Comparison of ENCODE assay signal across 18 cellular contexts in the genomic region with DNA sequence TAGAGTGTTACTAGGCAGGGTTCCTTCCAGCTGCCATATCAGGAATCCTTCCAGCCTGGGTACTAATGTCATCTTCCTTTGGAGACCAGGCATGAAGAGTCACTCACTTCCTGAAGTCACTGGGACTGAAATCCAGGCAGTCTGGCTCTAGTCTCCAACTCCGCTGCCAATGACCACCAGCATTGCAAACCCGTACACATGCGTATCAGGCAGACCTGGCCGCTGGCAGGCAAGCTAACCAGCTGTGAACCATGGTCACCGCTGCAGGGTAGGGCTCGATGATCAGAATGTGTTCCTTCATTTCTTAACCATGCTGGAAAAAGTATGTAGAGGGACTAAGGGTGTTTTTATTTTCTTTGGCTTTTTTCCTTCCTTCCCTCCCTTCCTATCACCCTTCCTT.
"Had no signal": no experiment of that assay in that cellular context is flagged by ENCODE, and none has a peak within 500 bp of the region (broad histone marks: within the 10 kb centered on the region; RNA-seq: fewer than 3 reads in every experiment).

No MANE protein-coding gene starts in this region.

- H3K27ac Mint-ChIP-seq: activated naive CD4-positive, alpha-beta T cell treated with anti-CD3 and anti-CD28 coated beads, Interleukin-2, amount 10 ng/mL, durations not matched to agents 7 days and 5 days had no signal

- H3K27ac ChIP-seq: esophagus squamous epithelium, left lung, prostate gland, right lobe of liver, spleen, thyroid gland had no signal

- H3K4me3 Mint-ChIP-seq: activated naive CD4-positive, alpha-beta T cell treated with anti-CD3 and anti-CD28 coated beads, Interleukin-2, amount 10 ng/mL, durations not matched to agents 7 days and 5 days had no signal

- H3K9me3 Mint-ChIP-seq: activated naive CD4-positive, alpha-beta T cell treated with anti-CD3 and anti-CD28 coated beads, Interleukin-2, amount 10 ng/mL, durations not matched to agents 7 days and 5 days had no signal

- H3K9me3 ChIP-seq: ascending aorta, esophagus squamous epithelium, left lung, prostate gland, right lobe of liver, spleen, thyroid gland had no signal

- H3K36me3 Mint-ChIP-seq: activated naive CD4-positive, alpha-beta T cell treated with anti-CD3 and anti-CD28 coated beads, Interleukin-2, amount 10 ng/mL, durations not matched to agents 7 days and 5 days had no signal

- DNase-seq: activated CD8-positive, alpha-beta memory T cell treated with anti-CD3 and anti-CD28 coated beads for 24 hours; activated CD8-positive, alpha-beta memory T cell treated with anti-CD3 and anti-CD28 coated beads, Interleukin-2, amount 50 U/mL, for 48 hours; activated effector memory CD4-positive, alpha-beta T cell treated with Interleukin-2 at 50 U/mL for 16 hours; activated naive CD4-positive, alpha-beta T cell treated with anti-CD3 and anti-CD28 coated beads, Interleukin-2, amount 10 ng/mL, durations not matched to agents 7 days and 5 days; activated T-cell treated with anti-CD3 and anti-CD28 coated beads, Interleukin-2, amount 50 U/mL, for 48 hours; cortex of kidney; effector CD8-positive, alpha-beta T cell; esophagus squamous epithelium; hypothalamus; islet precursor cell; left lung; right lobe of liver; spleen; stimulated activated naive CD4-positive, alpha-beta T cell; thyroid gland had no signal

- H3K36me3 ChIP-seq: ascending aorta, esophagus squamous epithelium, left lung, prostate gland, right lobe of liver, spleen, thyroid gland had no signal

- ATAC-seq: activated CD4-positive, CD25-positive, alpha-beta regulatory T cell treated with anti-CD3 and anti-CD28 coated beads, Interleukin-2, amount 50 U/mL, for 24 hours; left lung; right lobe of liver had no signal

- H3K4me1 ChIP-seq: esophagus squamous epithelium, left lung, prostate gland, right lobe of liver, spleen, thyroid gland had no signal

- H3K4me1 Mint-ChIP-seq: activated naive CD4-positive, alpha-beta T cell treated with anti-CD3 and anti-CD28 coated beads, Interleukin-2, amount 10 ng/mL, durations not matched to agents 7 days and 5 days had no signal

- H3K4me3 ChIP-seq: esophagus squamous epithelium, left lung, prostate gland, right lobe of liver, spleen, thyroid gland had no signal

- H3K27me3 ChIP-seq: ascending aorta, esophagus squamous epithelium, left lung, right lobe of liver, spleen, thyroid gland had no signal
